In genomic region chr15:65612616-65612946, GRCh38 we compare ENCODE assay signal across 10 cellular contexts. TPM values are rescaled to one million over a fixed set of nuclear protein-coding genes. Genes with fewer than 3 reads are reported as not detected.
DNase-seq lines count a peak whose midpoint lies in the region; ATAC-seq lines count a peak whose summit lies in the region.
"Had no signal": no experiment of that assay in that cellular context is flagged by ENCODE, and none has a peak within 500 bp of the region (broad histone marks: within the 10 kb centered on the region; RNA-seq: fewer than 3 reads in every experiment).

No MANE protein-coding gene starts in this region.

- H3K27me3 ChIP-seq in stomach smooth muscle (ENCODE audit: control insufficient read depth in 1 of 2, insufficient read depth in 2 of 2, low read length in 2 of 2) = no peaks in the 10 kb centered on the region
- no peaks in the 10 kb centered on the region for H3K27me3 ChIP-seq in HAP-1 (ENCODE audit: low read depth)

- no peak for DNase-seq in activated T-cell treated with anti-CD3 and anti-CD28 coated beads, Interleukin-2, amount 50 U/mL, for 24 hours
- DNase-seq in activated T-cell treated with anti-CD3 and anti-CD28 coated beads, Interleukin-2, amount 50 U/mL, for 48 hours = no peak
- DNase-seq in immature natural killer cell = no peak
- no peak for DNase-seq in HAP-1 (ENCODE audit: low spot score in 2 of 2)
- DNase-seq in COLO829 (ENCODE audit: low spot score) = no peak
- DNase-seq: midbrain; stimulated activated CD4-positive, alpha-beta T cell treated with anti-CD3 and anti-CD28 coated beads, Interleukin-4, amount 100 ng/mL, for 4 hours had no signal

- H3K4me3 ChIP-seq in stomach smooth muscle (ENCODE audit: low read length in 2 of 2) (no peak overlapping the region), HAP-1 (no peak overlapping the region)

- peak overlapping the region; percentile 95 for H3K27ac Mint-ChIP-seq in activated T-cell treated with anti-CD3 and anti-CD28 coated beads, Interleukin-2, amount 50 U/mL, for 24 hours
- peak overlapping the region; percentile 98 for H3K27ac Mint-ChIP-seq in activated T-helper 17 cell treated with anti-CD3 and anti-CD28 coated beads, Interleukin-2, amount 50 U/mL, for 72 hours
- peak overlapping the region; percentile 93 to 100 (median 98) for H3K27ac Mint-ChIP-seq in immature natural killer cell

- H3K4me3 Mint-ChIP-seq in activated T-cell treated with anti-CD3 and anti-CD28 coated beads, Interleukin-2, amount 50 U/mL, for 24 hours = peak overlapping the region; percentile 88
- H3K4me3 Mint-ChIP-seq in activated T-helper 17 cell treated with anti-CD3 and anti-CD28 coated beads, Interleukin-2, amount 50 U/mL, for 72 hours = peak overlapping the region; percentile 97
- peak overlapping the region; percentile 41 to 100 (median 96) for H3K4me3 Mint-ChIP-seq in immature natural killer cell

- no peaks in the 10 kb centered on the region for H3K9me3 Mint-ChIP-seq in activated T-cell treated with anti-CD3 and anti-CD28 coated beads, Interleukin-2, amount 50 U/mL, for 24 hours
- no peaks in the 10 kb centered on the region for H3K9me3 Mint-ChIP-seq in activated T-helper 17 cell treated with anti-CD3 and anti-CD28 coated beads, Interleukin-2, amount 50 U/mL, for 72 hours
- peaks cover 0 to 2% (median 0%) of the 10 kb centered on the region in 6 donors for H3K9me3 Mint-ChIP-seq in immature natural killer cell

- H3K9me3 ChIP-seq in stomach smooth muscle (ENCODE audit: control insufficient read depth in 2 of 2, low read length in 2 of 2) = no peaks in the 10 kb centered on the region
- H3K9me3 ChIP-seq in HAP-1 = no peaks in the 10 kb centered on the region

- H3K27ac ChIP-seq in stomach smooth muscle (ENCODE audit: low read length) = peak overlapping the region; percentile 96

- H3K4me1 ChIP-seq in stomach smooth muscle (ENCODE audit: control insufficient read depth, insufficient read depth, low read length) (peaks cover 26% of the 10 kb centered on the region), HAP-1 (peaks cover 14% of the 10 kb centered on the region)

- H3K36me3 Mint-ChIP-seq in activated T-cell treated with anti-CD3 and anti-CD28 coated beads, Interleukin-2, amount 50 U/mL, for 24 hours (ENCODE audit: low read depth) = peaks cover 22% of the 10 kb centered on the region
- H3K36me3 Mint-ChIP-seq in activated T-helper 17 cell treated with anti-CD3 and anti-CD28 coated beads, Interleukin-2, amount 50 U/mL, for 72 hours (ENCODE audit: low read depth) = peaks cover under 1% of the 10 kb centered on the region
- H3K36me3 Mint-ChIP-seq in immature natural killer cell = peaks cover 0 to 7% (median 0%) of the 10 kb centered on the region in 3 donors

- peak overlapping the region in 1 of 2 donors; percentile 97 for H3K9ac ChIP-seq in stomach smooth muscle (ENCODE audit: low read length in 2 of 2)

- in situ Hi-C loops in HAP-1 (cut with MboI; ENCODE audit: low sequenced_read_pairs) = loop anchor here (10.0 kb wide), 1 partner anchor 298 kb away; no protein-coding TSS in a partner anchor

- ATAC-seq in activated T-helper 17 cell treated with anti-CD3 and anti-CD28 coated beads, Interleukin-2, amount 50 U/mL, for 72 hours (replicated peaks) = peak; percentile 13
- no peak for ATAC-seq in GM19324 (IDR thresholded peaks at IDR 0.05; ENCODE audit: low FRiP score, unreplicated experiment)

- H3K27me3 Mint-ChIP-seq in activated T-cell treated with anti-CD3 and anti-CD28 coated beads, Interleukin-2, amount 50 U/mL, for 24 hours = no peaks in the 10 kb centered on the region
- H3K27me3 Mint-ChIP-seq in activated T-helper 17 cell treated with anti-CD3 and anti-CD28 coated beads, Interleukin-2, amount 50 U/mL, for 72 hours = no peaks in the 10 kb centered on the region
- peaks cover 4 to 9% (median 7%) of the 10 kb centered on the region in 3 donors for H3K27me3 Mint-ChIP-seq in immature natural killer cell (ENCODE audit: low read depth in 3 of 3)

- H3K36me3 ChIP-seq in stomach smooth muscle (ENCODE audit: control insufficient read depth in 2 of 2, insufficient read depth in 2 of 2, low read length in 2 of 2) = no peaks in the 10 kb centered on the region
- 0 out of 2 replicates have a peak, but pooled peaks cover 3% of the 10 kb centered on the region for H3K36me3 ChIP-seq in HAP-1 (replicated peaks)

- H3K4me1 Mint-ChIP-seq in activated T-cell treated with anti-CD3 and anti-CD28 coated beads, Interleukin-2, amount 50 U/mL, for 24 hours (ENCODE audit: low read depth) = peaks cover 39% of the 10 kb centered on the region
- peaks cover 13% of the 10 kb centered on the region for H3K4me1 Mint-ChIP-seq in activated T-helper 17 cell treated with anti-CD3 and anti-CD28 coated beads, Interleukin-2, amount 50 U/mL, for 72 hours
- peaks cover 32 to 35% of the 10 kb centered on the region in 2 donors for H3K4me1 Mint-ChIP-seq in immature natural killer cell

RNA-seq across cellular contexts. Expression of gene INTS14, which starts 1.6 kb away (rescaled TPM):
- 10 to 100 TPM; 40.0 to 77.6 TPM for total RNA-seq in activated T-helper 17 cell treated with anti-CD3 and anti-CD28 coated beads, Interleukin-2, amount 50 U/mL, for 72 hours
- 10 to 100 TPM; 16.4 to 30.5 (median 18.6) TPM for polyA plus RNA-seq in immature natural killer cell

RNA-seq across cellular contexts. Expression of gene SLC24A1, which starts 9.2 kb away (rescaled TPM):
- 1 to 10 TPM; 2.9 to 3.3 TPM for total RNA-seq in activated T-helper 17 cell treated with anti-CD3 and anti-CD28 coated beads, Interleukin-2, amount 50 U/mL, for 72 hours
- 1 to 10 TPM in 1 of 3 donors, under 1 TPM in 1, not detected in 1; 0.83 to 4.1 TPM for polyA plus RNA-seq in immature natural killer cell
